ENCODE assay signal across 1 cellular context in genomic region chr19:40570313-40571004, GRCh38.
TF ChIP-seq lines count a peak whose summit lies in the region.

No MANE protein-coding gene starts in this region.

TF ChIP-seq in K562, 482 proteins besides CTCF, POLR2A, EP300 and RAD21 (continued from another document):
- no peak for TF ChIP-seq ZNF511 (CRISPR knock-in tag; IDR thresholded peaks at IDR 0.05)
- TF ChIP-seq PKNOX1 (IDR thresholded peaks at IDR 0.05) = peak; percentile 74
- no peak for TF ChIP-seq ZNF165 (CRISPR knock-in tag; IDR thresholded peaks at IDR 0.05; ENCODE audit: borderline replicate concordance)
- TF ChIP-seq GTF2A2 (tag; IDR thresholded peaks at IDR 0.05) = no peak
- no peak for TF ChIP-seq TAF15 (IDR thresholded peaks at IDR 0.05; ENCODE audit: low read depth, low read length)
- TF ChIP-seq ZC3H4 (CRISPR knock-in tag; IDR thresholded peaks at IDR 0.05; ENCODE audit: borderline replicate concordance) = no peak
- TF ChIP-seq E2F1 (CRISPR knock-in tag; IDR thresholded peaks at IDR 0.05) = no peak
- TF ChIP-seq RCOR1 (IDR thresholded peaks at IDR 0.05; ENCODE audit: borderline replicate concordance in 1 of 2, low read depth in 2 of 2, low read length in 2 of 2) = peak in 1 of 2 experiments; percentile 47; a peak in 1 of 4 replicates
- TF ChIP-seq RBM34 (IDR thresholded peaks at IDR 0.05; ENCODE audit: borderline replicate concordance, insufficient read depth, low read length) = no peak
- TF ChIP-seq PRMT5 (CRISPR knock-in tag; IDR thresholded peaks at IDR 0.05) = no peak
- TF ChIP-seq MAZ (CRISPR knock-in tag; conservative IDR thresholded peaks at IDR 0.05 in 1 of 2, IDR thresholded peaks at IDR 0.05 in 1 of 2) = peak; percentile 76 to 88; a peak in 2 of 4 replicates
- no peak for TF ChIP-seq ZNF75A (CRISPR knock-in tag; IDR thresholded peaks at IDR 0.05)
- peak; percentile 61; the same call in 1 of the 2 replicates for TF ChIP-seq PHF8 (IDR thresholded peaks at IDR 0.05; ENCODE audit: borderline replicate concordance, low read length)
- no peak for TF ChIP-seq NBN (IDR thresholded peaks at IDR 0.05; ENCODE audit: low read depth)
- no peak for TF ChIP-seq ZNF764 (CRISPR knock-in tag; IDR thresholded peaks at IDR 0.05; ENCODE audit: low read depth)
- TF ChIP-seq KLF13 (tag; IDR thresholded peaks at IDR 0.05; ENCODE audit: borderline replicate concordance, low read depth) = peak; percentile 89; the same call in 1 of the 2 replicates
- TF ChIP-seq RBBP5 (IDR thresholded peaks at IDR 0.05; ENCODE audit: borderline replicate concordance, insufficient read depth, low read length, poor library complexity, severe bottlenecking) = peak; percentile 15
- TF ChIP-seq CTBP1 (IDR thresholded peaks at IDR 0.05; ENCODE audit: borderline replicate concordance) = peak; percentile 18; the same call in 1 of the 2 replicates
- no peak for TF ChIP-seq NKRF (IDR thresholded peaks at IDR 0.05; ENCODE audit: borderline replicate concordance)
- TF ChIP-seq TOE1 (IDR thresholded peaks at IDR 0.05; ENCODE audit: borderline replicate concordance) = no peak
- no peak for TF ChIP-seq TOE1 (CRISPR knock-in tag; IDR thresholded peaks at IDR 0.05; ENCODE audit: borderline replicate concordance, low read depth)
- TF ChIP-seq ZBTB40 (IDR thresholded peaks at IDR 0.05) = 0 out of 2 replicates have a peak, but pooled peaks have one; percentile 41
- TF ChIP-seq ZBTB40 (CRISPR knock-in tag; IDR thresholded peaks at IDR 0.05) = no peak
- TF ChIP-seq ZFX (CRISPR knock-in tag; IDR thresholded peaks at IDR 0.05) = peak; percentile 39; the same call in 1 of the 2 replicates
- peak; percentile 66; the same call in 1 of the 2 replicates for TF ChIP-seq MAX (CRISPR knock-in tag; IDR thresholded peaks at IDR 0.05)
- no peak for TF ChIP-seq ZNF76 (CRISPR knock-in tag; IDR thresholded peaks at IDR 0.05; ENCODE audit: borderline replicate concordance)
- peak; percentile 81 for TF ChIP-seq TFAP4 (CRISPR knock-in tag; IDR thresholded peaks at IDR 0.05; ENCODE audit: borderline replicate concordance)
- no peak for TF ChIP-seq POU5F1 (IDR thresholded peaks at IDR 0.05; ENCODE audit: borderline replicate concordance, low read depth, low read length, partially characterized antibody)
- peak; percentile 50; the same call in 1 of the 2 replicates for TF ChIP-seq THAP12 (CRISPR knock-in tag; IDR thresholded peaks at IDR 0.05)
- TF ChIP-seq BCLAF1 (IDR thresholded peaks at IDR 0.05; ENCODE audit: borderline replicate concordance in 1 of 2, control insufficient read depth in 1 of 2, low read depth in 2 of 2, low read length in 1 of 2) = no peak
- peak; percentile 72; the same call in 1 of the 2 replicates for TF ChIP-seq HDGF (IDR thresholded peaks at IDR 0.05)
